Comparison of ENCODE assay signal across 13 cellular contexts in genomic region chr19:54593447-54593846, GRCh38. TPM values are rescaled to one million over a fixed set of nuclear protein-coding genes. Genes with fewer than 3 reads are reported as not detected.
DNase-seq lines count a peak whose midpoint lies in the region; ATAC-seq and TF ChIP-seq lines count a peak whose summit lies in the region.
"Not testable (repeated sequence)": the region's sequence is repeated elsewhere in the genome, so short reads cannot be mapped to it uniquely, and the experiment has no call there.
"Had no signal": no experiment of that assay in that cellular context is flagged by ENCODE, and none has a peak within 500 bp of the region (broad histone marks: within the 10 kb centered on the region; RNA-seq: fewer than 3 reads in every experiment).

LILRA1 (plus strand) TSS chr19:54593632; CDS start chr19:54594245, 613 bp downstream.

- not testable (repeated sequence) for H3K4me1 ChIP-seq in mucosa of descending colon (ENCODE audit: low read depth)

- peaks cover 37 to 53% of the 10 kb centered on the region in 2 donors for H3K36me3 Mint-ChIP-seq in CD14-positive monocyte
- not testable (repeated sequence) for H3K36me3 Mint-ChIP-seq in T-helper 17 cell (ENCODE audit: low read depth); chondrocyte (ENCODE audit: low read depth); stimulated activated naive B cell treated with anti-CD40 and anti-IgM and Interleukin-4, amounts not matched to agents 10 μg/mL and 1 μg/mL and 100 μg/mL, for 72 hours

- TF ChIP-seq CTCF in CD14-positive monocyte (IDR thresholded peaks at IDR 0.05); chondrocyte (IDR thresholded peaks at IDR 0.05); mucosa of descending colon (IDR thresholded peaks at IDR 0.05): not testable (repeated sequence)

- peak within 1 kb of the TSS; percentile 93 to 98 (median 96) for H3K27ac Mint-ChIP-seq in CD14-positive monocyte
- not testable (repeated sequence) for H3K27ac Mint-ChIP-seq in T-helper 17 cell
- H3K27ac Mint-ChIP-seq in chondrocyte (ENCODE audit: unreplicated experiment) = peak within 1 kb of the TSS; percentile 19
- peak within 1 kb of the TSS; percentile 88 for H3K27ac Mint-ChIP-seq in stimulated activated naive B cell treated with anti-CD40 and anti-IgM and Interleukin-4, amounts not matched to agents 10 μg/mL and 1 μg/mL and 100 μg/mL, for 72 hours

- H3K36me3 ChIP-seq in mucosa of descending colon (ENCODE audit: low read depth) = not testable (repeated sequence)

- intact Hi-C loops in CD14-positive monocyte (cut with micrococcal nuclease) = loop anchor here (5.0 to 10.0 kb wide), 2 partner anchors 39 to 119 kb away; partner anchors contain the start of genes CDC42EP5 (in 1 of the 2) and LILRB1 (in 1 of the 2)
- intact Hi-C loops in mucosa of descending colon (cut with DNase I, micrococcal nuclease) = not testable (repeated sequence)

- not testable (repeated sequence) for DNase-seq in CD14-positive monocyte (ENCODE audit: low spot score); T-helper 17 cell; chondrocyte (ENCODE audit: low spot score); mucosa of descending colon; stimulated activated naive B cell treated with anti-CD40 and anti-IgM and Interleukin-4, amounts not matched to agents 10 μg/mL and 1 μg/mL and 100 μg/mL, for 72 hours
- DNase-seq in KG1 (lab: John Stamatoyannopoulos, UW) (peak; percentile 55), NOMO-1 treated with dmso at 0.1 percent for 144 hours (lab: John Stamatoyannopoulos, UW; ENCODE audit: unreplicated experiment) (peak; percentile 53), left lobe of liver (ENCODE audit: low spot score) (peak; percentile 39)

- H3K4me3 Mint-ChIP-seq in CD14-positive monocyte (peak within 1 kb of the TSS; percentile 98 to 100), T-helper 17 cell (peak within 1 kb of the TSS; percentile 13)
- not testable (repeated sequence) for H3K4me3 Mint-ChIP-seq in chondrocyte (ENCODE audit: unreplicated experiment)
- peak within 1 kb of the TSS; percentile 87 for H3K4me3 Mint-ChIP-seq in stimulated activated naive B cell treated with anti-CD40 and anti-IgM and Interleukin-4, amounts not matched to agents 10 μg/mL and 1 μg/mL and 100 μg/mL, for 72 hours

- peaks cover 76% of the 10 kb centered on the region for H3K4me1 Mint-ChIP-seq in CD14-positive monocyte
- H3K4me1 Mint-ChIP-seq in T-helper 17 cell; chondrocyte (ENCODE audit: low read depth): not testable (repeated sequence)
- H3K4me1 Mint-ChIP-seq in stimulated activated naive B cell treated with anti-CD40 and anti-IgM and Interleukin-4, amounts not matched to agents 10 μg/mL and 1 μg/mL and 100 μg/mL, for 72 hours = peaks cover 27 to 43% of the 10 kb centered on the region in 2 donors

- ATAC-seq in T-helper 17 cell (peak; percentile 25), left lobe of liver (peak; percentile 33), mucosa of descending colon (peak; percentile 27)
- peak; percentile 79 to 85 for ATAC-seq in stimulated activated naive B cell treated with anti-CD40 and anti-IgM and Interleukin-4, amounts not matched to agents 10 μg/mL and 1 μg/mL and 100 μg/mL, for 72 hours (replicated peaks)

- H3K9me3 Mint-ChIP-seq in CD14-positive monocyte; stimulated activated naive B cell treated with anti-CD40 and anti-IgM and Interleukin-4, amounts not matched to agents 10 μg/mL and 1 μg/mL and 100 μg/mL, for 72 hours: not testable (repeated sequence)
- peaks cover 49% of the 10 kb centered on the region for H3K9me3 Mint-ChIP-seq in chondrocyte (ENCODE audit: low read depth)

- not testable (repeated sequence) for H3K4me3 ChIP-seq in mucosa of descending colon

- not testable (repeated sequence) for H3K27me3 Mint-ChIP-seq in CD14-positive monocyte (ENCODE audit: low read depth in 3 of 3); chondrocyte (ENCODE audit: low read depth)
- H3K27me3 Mint-ChIP-seq in T-helper 17 cell = peaks cover 39% of the 10 kb centered on the region
- H3K27me3 Mint-ChIP-seq in stimulated activated naive B cell treated with anti-CD40 and anti-IgM and Interleukin-4, amounts not matched to agents 10 μg/mL and 1 μg/mL and 100 μg/mL, for 72 hours = peaks cover 0 to 22% of the 10 kb centered on the region in 2 donors

- H3K9me3 ChIP-seq in T-helper 17 cell (ENCODE audit: control insufficient read depth, low read length, poor library complexity, severe bottlenecking); mucosa of descending colon: not testable (repeated sequence)

RNA-seq across cellular contexts. Expression of gene LILRA1, which starts in this region (rescaled TPM):
- 100 to 1,000 TPM in 1 of 2 donors, 10 to 100 TPM in 1; 88.5 to 151 TPM for polyA plus RNA-seq in CD14-positive monocyte
- total RNA-seq in T-helper 17 cell (1 to 10 TPM in 1 of 2 donors, under 1 TPM in 1; 0.65 to 2.1 TPM), chondrocyte (not detected in 3 replicates), left lobe of liver (0.60 TPM), mucosa of descending colon (1 to 10 TPM in 1 of 3 donors, under 1 TPM in 2; 0.49 to 2.4 (median 0.76) TPM)
- total RNA-seq: H7, MCF 10A, PC-3, SK-MEL-5 had no signal
- polyA plus RNA-seq: A549 had no signal

Comparison
In these comparisons a context has a peak if more than half of its experiments do, and no peak if none do; other contexts are left out.
1. Peak in DNase-seq and ATAC-seq in left lobe of liver; RNA of the gene not detected or under 1 TPM.
2. ATAC-seq: peak in every context shown above with its lines; median percentile 82 in stimulated activated naive B cell treated with anti-CD40 and anti-IgM and Interleukin-4, amounts not matched to agents 10 μg/mL and 1 μg/mL and 100 μg/mL, for 72 hours; 33 in left lobe of liver; 27 in mucosa of descending colon; 25 in T-helper 17 cell.